33 cellular contexts compared by ENCODE assay signal in the genomic region with DNA sequence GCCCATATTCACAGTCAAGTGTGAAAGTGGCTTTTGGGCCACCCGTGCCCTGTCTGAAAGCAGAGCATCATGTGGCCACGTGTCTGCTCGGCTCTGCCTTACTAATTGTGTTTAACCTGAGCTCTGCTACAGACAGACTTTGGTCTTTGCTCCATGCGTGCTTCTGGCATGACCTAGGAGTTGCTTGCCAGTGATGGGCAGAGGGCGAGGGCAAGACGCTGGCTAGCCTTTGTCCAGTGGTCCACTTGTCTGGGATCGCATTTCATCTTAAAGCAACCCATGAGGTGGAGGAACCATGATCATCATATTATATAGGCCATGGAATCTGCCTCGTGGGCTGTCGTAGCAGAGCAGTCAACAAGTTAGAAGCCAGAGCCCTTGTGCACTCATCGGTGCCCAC.
DNase-seq lines count a peak whose midpoint lies in the region; ATAC-seq and TF ChIP-seq lines count a peak whose summit lies in the region.
"Had no signal": no experiment of that assay in that cellular context is flagged by ENCODE, and none has a peak within 500 bp of the region (broad histone marks: within the 10 kb centered on the region; RNA-seq: fewer than 3 reads in every experiment).

No MANE protein-coding gene starts in this region.

- DNase-seq in left lobe of liver (ENCODE audit: low spot score): no peak
- no peak for DNase-seq in nephron progenitor cell
- DNase-seq in activated CD4-positive, alpha-beta T cell treated with anti-CD3 and anti-CD28 coated beads, Interleukin-2, amount 50 U/mL, for 4 hours: no peak
- no peak for DNase-seq in activated naive CD8-positive, alpha-beta T cell treated with anti-CD3 and anti-CD28 coated beads, Interleukin-2, amount 50 U/mL, for 24 hours
- DNase-seq: 8988T; ACHN; AML-193; BE2C; C1 segment of cervical spinal cord; Caco-2; Calu3; CD4-positive, alpha-beta memory T cell; CD4-positive, alpha-beta T cell; CD4-positive, CD25-positive, alpha-beta regulatory T cell; CD8-positive, alpha-beta memory T cell; CD8-positive, alpha-beta T cell; COR-L47; DMS 273 treated with DMSO at 0.1 percent for 48 hours; DMS153; DMS53; DMS79; DMS79 treated with DMSO at 0.1 percent for 48 hours; DND-41; EL had no signal

- H3K9me3 ChIP-seq in subcutaneous abdominal adipose tissue (ENCODE audit: control insufficient read depth in 5 of 5, low read length in 5 of 5): no peaks in the 10 kb centered on the region
- H3K9me3 ChIP-seq: A549; BE2C; BLaER1; BLaER1 treated with 17β-estradiol and CSF1 and Interleukin-3, amounts not matched to agents 10 nM and 100 nM; Caco-2 had no signal

- peaks cover 27% of the 10 kb centered on the region for H3K4me1 Mint-ChIP-seq in nephron progenitor cell
- H3K4me1 Mint-ChIP-seq in activated naive CD8-positive, alpha-beta T cell treated with anti-CD3 and anti-CD28 coated beads, Interleukin-2, amount 50 U/mL, for 24 hours: no peaks in the 10 kb centered on the region
- H3K4me1 Mint-ChIP-seq: B cell; CD4-positive, alpha-beta memory T cell; CD4-positive, CD25-positive, alpha-beta regulatory T cell; CD8-positive, alpha-beta memory T cell had no signal

- no peaks in the 10 kb centered on the region for H3K36me3 Mint-ChIP-seq in nephron progenitor cell (ENCODE audit: low read depth)
- H3K36me3 Mint-ChIP-seq in activated naive CD8-positive, alpha-beta T cell treated with anti-CD3 and anti-CD28 coated beads, Interleukin-2, amount 50 U/mL, for 24 hours (ENCODE audit: low read depth): no peaks in the 10 kb centered on the region
- H3K36me3 Mint-ChIP-seq: CD14-positive monocyte; CD4-positive, alpha-beta memory T cell; CD4-positive, CD25-positive, alpha-beta regulatory T cell; CD8-positive, alpha-beta memory T cell; CD8-positive, alpha-beta T cell had no signal

- H3K4me3 ChIP-seq in subcutaneous abdominal adipose tissue (ENCODE audit: low read depth in 1 of 5, low read length in 5 of 5): no peak overlapping the region
- H3K4me3 ChIP-seq: A549; BLaER1; BLaER1 treated with 17β-estradiol and CSF1 and Interleukin-3, amounts not matched to agents 10 nM and 100 nM had no signal

- no peaks in the 10 kb centered on the region for H3K9me3 Mint-ChIP-seq in nephron progenitor cell
- H3K9me3 Mint-ChIP-seq in activated naive CD8-positive, alpha-beta T cell treated with anti-CD3 and anti-CD28 coated beads, Interleukin-2, amount 50 U/mL, for 24 hours: no peaks in the 10 kb centered on the region
- H3K9me3 Mint-ChIP-seq: CD4-positive, alpha-beta T cell; CD8-positive, alpha-beta T cell had no signal

- peak; percentile 52 for ATAC-seq in left lobe of liver
- ATAC-seq in activated naive CD8-positive, alpha-beta T cell treated with anti-CD3 and anti-CD28 coated beads, Interleukin-2, amount 50 U/mL, for 24 hours: no peak
- no peak for ATAC-seq in GM21423 (IDR thresholded peaks at IDR 0.05; ENCODE audit: unreplicated experiment)
- ATAC-seq: A549; CD8-positive, alpha-beta T cell had no signal

- H3K9ac ChIP-seq in subcutaneous abdominal adipose tissue (ENCODE audit: low read length in 5 of 5): no peak overlapping the region
- H3K9ac ChIP-seq: BLaER1; BLaER1 treated with 17β-estradiol and CSF1 and Interleukin-3, amounts not matched to agents 10 nM and 100 nM had no signal

- H3K36me3 ChIP-seq in subcutaneous abdominal adipose tissue (ENCODE audit: control insufficient read depth in 5 of 5, insufficient read depth in 5 of 5, low read length in 5 of 5): peaks cover 0 to 2% (median 0%) of the 10 kb centered on the region in 5 donors
- H3K36me3 ChIP-seq: BE2C; BLaER1; BLaER1 treated with 17β-estradiol and CSF1 and Interleukin-3, amounts not matched to agents 10 nM and 100 nM had no signal

- H3K27me3 ChIP-seq in subcutaneous abdominal adipose tissue (ENCODE audit: control insufficient read depth in 5 of 5, insufficient read depth in 4 of 5, low read length in 5 of 5): no peaks in the 10 kb centered on the region
- H3K27me3 ChIP-seq: BE2C; BLaER1; BLaER1 treated with 17β-estradiol and CSF1 and Interleukin-3, amounts not matched to agents 10 nM and 100 nM had no signal

- TF ChIP-seq CTCF in nephron progenitor cell (IDR thresholded peaks at IDR 0.05): no peak

- peaks cover 3 to 13% (median 8%) of the 10 kb centered on the region in 5 donors for H3K4me1 ChIP-seq in subcutaneous abdominal adipose tissue (ENCODE audit: control insufficient read depth in 5 of 5, insufficient read depth in 5 of 5, low read length in 5 of 5)
- H3K4me1 ChIP-seq: A549; BE2C; BLaER1; BLaER1 treated with 17β-estradiol and CSF1 and Interleukin-3, amounts not matched to agents 10 nM and 100 nM; Caco-2 had no signal

- H3K27ac ChIP-seq in subcutaneous abdominal adipose tissue (ENCODE audit: low read depth, low read length): peak overlapping the region; percentile 17
- H3K27ac ChIP-seq: 22Rv1; A549; BLaER1; BLaER1 treated with 17β-estradiol and CSF1 and Interleukin-3, amounts not matched to agents 10 nM and 100 nM; C4-2B had no signal

- peak overlapping the region; percentile 19 for H3K27ac Mint-ChIP-seq in nephron progenitor cell
- no peak overlapping the region for H3K27ac Mint-ChIP-seq in activated naive CD8-positive, alpha-beta T cell treated with anti-CD3 and anti-CD28 coated beads, Interleukin-2, amount 50 U/mL, for 24 hours
- H3K27ac Mint-ChIP-seq: B cell; CD4-positive, alpha-beta memory T cell; CD4-positive, alpha-beta T cell; CD4-positive, CD25-positive, alpha-beta regulatory T cell; CD8-positive, alpha-beta memory T cell; CD8-positive, alpha-beta T cell had no signal

- H3K4me3 Mint-ChIP-seq in nephron progenitor cell: no peak overlapping the region
- no peak overlapping the region for H3K4me3 Mint-ChIP-seq in activated naive CD8-positive, alpha-beta T cell treated with anti-CD3 and anti-CD28 coated beads, Interleukin-2, amount 50 U/mL, for 24 hours
- H3K4me3 Mint-ChIP-seq: B cell; CD14-positive monocyte; CD4-positive, alpha-beta memory T cell; CD4-positive, alpha-beta T cell; CD4-positive, CD25-positive, alpha-beta regulatory T cell; CD8-positive, alpha-beta memory T cell; CD8-positive, alpha-beta T cell had no signal

- peaks cover 4% of the 10 kb centered on the region for H3K27me3 Mint-ChIP-seq in nephron progenitor cell (ENCODE audit: low read depth, poor library complexity)
- H3K27me3 Mint-ChIP-seq in activated naive CD8-positive, alpha-beta T cell treated with anti-CD3 and anti-CD28 coated beads, Interleukin-2, amount 50 U/mL, for 24 hours: no peaks in the 10 kb centered on the region
- H3K27me3 Mint-ChIP-seq: B cell; CD4-positive, CD25-positive, alpha-beta regulatory T cell had no signal
